8 cellular contexts compared by ENCODE assay signal in genomic region chr15:40323239-40323952, GRCh38. TPM values are rescaled to one million over a fixed set of nuclear protein-coding genes. Genes with fewer than 3 reads are reported as not detected.
A peak's percentile ranks its signal among the peaks of the same experiment; 100 is the strongest.
DNase-seq lines count a peak whose midpoint lies in the region; ATAC-seq, FAIRE-seq and TF ChIP-seq lines count a peak whose summit lies in the region.

Gene INAFM2 (plus strand): TSS chr15:40323692. CDS start chr15:40324056, 364 bp downstream.

- peaks cover 25% of the 10 kb centered on the region for H3K4me1 Mint-ChIP-seq in activated naive CD8-positive, alpha-beta T cell (ENCODE audit: low read depth)

- DNase-seq in GM12864 (ENCODE audit: low read depth) = peak; percentile 72
- peak; percentile 86 for DNase-seq in NCI-H1092 treated with DMSO at 0.1 percent for 48 hours (lab: John Stamatoyannopoulos, UW)
- DNase-seq in SKM-1 treated with dmso at 0.1 percent for 144 hours (lab: John Stamatoyannopoulos, UW; ENCODE audit: unreplicated experiment) = peak; percentile 93
- peak; percentile 94 for DNase-seq in Right ventricle myocardium inferior (ENCODE audit: missing footprints)
- peak; percentile 87 to 96 (median 92) for DNase-seq in pancreas
- peak; percentile 84 to 97 for DNase-seq in tibial artery

- 0 to 1% methylated on average over 43 to 103 of the region's 103 CpGs for WGBS in pancreas, 2 donors

- peaks cover 3% of the 10 kb centered on the region for H3K36me3 Mint-ChIP-seq in activated naive CD8-positive, alpha-beta T cell

- no peaks in the 10 kb centered on the region for H3K27me3 Mint-ChIP-seq in activated naive CD8-positive, alpha-beta T cell

- ATAC-seq in HG02623 (IDR thresholded peaks at IDR 0.05; ENCODE audit: unreplicated experiment) (peak; percentile 82), Right ventricle myocardium inferior (peak; percentile 91), pancreas (peak; percentile 90 to 95 (median 90))

- H3K36me3 ChIP-seq in pancreas (no peaks in the 10 kb centered on the region), tibial artery (no peaks in the 10 kb centered on the region)

- H3K4me3 ChIP-seq in GM12864 (ENCODE audit: low read depth, low read length) = peak within 1 kb of the TSS; percentile 68
- peak within 1 kb of the TSS; percentile 49 to 86 (median 80) for H3K4me3 ChIP-seq in pancreas
- H3K4me3 ChIP-seq in tibial artery = peak within 1 kb of the TSS; percentile 75 to 97

- H3K27me3 ChIP-seq in pancreas = no peaks in the 10 kb centered on the region
- H3K27me3 ChIP-seq in tibial artery = no peaks in the 10 kb centered on the region

- H3K4me1 ChIP-seq in pancreas (peaks cover 9 to 18% (median 12%) of the 10 kb centered on the region in 3 donors), tibial artery (peaks cover 0 to 53% (median 41%) of the 10 kb centered on the region in 4 donors)

- H3K27ac ChIP-seq in pancreas = peak within 1 kb of the TSS in 3 of 4 donors; percentile 55 to 74 (median 64)
- peak within 1 kb of the TSS; percentile 90 to 92 for H3K27ac ChIP-seq in tibial artery

- no peak within 1 kb of the TSS for H3K27ac Mint-ChIP-seq in activated naive CD8-positive, alpha-beta T cell

- intact Hi-C loops in Right ventricle myocardium inferior (cut with DNase I) (loop anchor here (1.0 kb wide), 3 partner anchors 17 to 98 kb away; partner anchors contain the start of gene CCDC9B), pancreas (cut with DNase I) (no loop called here), tibial artery (cut with DNase I; ENCODE audit: low total_unique reads) (loop anchor here (1.0 kb wide), 1 partner anchor 17 kb away; the partner anchor contains the start of gene CCDC9B)

- no peaks in the 10 kb centered on the region for H3K9me3 Mint-ChIP-seq in activated naive CD8-positive, alpha-beta T cell (ENCODE audit: low read depth)

- peak; percentile 37 for TF ChIP-seq CTCF in GM12864 (IDR thresholded peaks at IDR 0.05; ENCODE audit: low read depth, low read length, missing control alignments)
- TF ChIP-seq CTCF in pancreas (IDR thresholded peaks at IDR 0.05) = peak; percentile 39 to 50 (median 46)
- TF ChIP-seq CTCF in tibial artery (IDR thresholded peaks at IDR 0.05) = peak; percentile 77

- no peaks in the 10 kb centered on the region for H3K9me3 ChIP-seq in pancreas
- H3K9me3 ChIP-seq in tibial artery = no peaks in the 10 kb centered on the region

- FAIRE-seq in pancreas (lab: Jason Lieb, UNC) = no peak

- peak within 1 kb of the TSS; percentile 87 for H3K4me3 Mint-ChIP-seq in activated naive CD8-positive, alpha-beta T cell

RNA-seq across cellular contexts. Expression of gene INAFM2, which starts in this region (rescaled TPM):
- total RNA-seq in Right ventricle myocardium inferior = 55.6 TPM
- 10 to 100 TPM in 5 of 6 donors, 1 to 10 TPM in 1; 8.1 to 16.4 (median 11.3) TPM for total RNA-seq in pancreas
- polyA plus RNA-seq in pancreas = 10 to 100 TPM in 1 of 2 donors, 1 to 10 TPM in 1; 6.5 to 11.7 TPM

Comparison
In these comparisons a context has a peak if more than half of its experiments do, and no peak if none do; other contexts are left out.
1. Peak in every context shown above with its lines: DNase-seq, ATAC-seq, H3K4me3 ChIP-seq and H3K27ac ChIP-seq.
2. intact Hi-C loops: an anchor here in Right ventricle myocardium inferior (1.0 kb wide) and tibial artery (1.0 kb wide); none called in pancreas.